ENCODE assay signal across 1 cellular context in the genomic region with DNA sequence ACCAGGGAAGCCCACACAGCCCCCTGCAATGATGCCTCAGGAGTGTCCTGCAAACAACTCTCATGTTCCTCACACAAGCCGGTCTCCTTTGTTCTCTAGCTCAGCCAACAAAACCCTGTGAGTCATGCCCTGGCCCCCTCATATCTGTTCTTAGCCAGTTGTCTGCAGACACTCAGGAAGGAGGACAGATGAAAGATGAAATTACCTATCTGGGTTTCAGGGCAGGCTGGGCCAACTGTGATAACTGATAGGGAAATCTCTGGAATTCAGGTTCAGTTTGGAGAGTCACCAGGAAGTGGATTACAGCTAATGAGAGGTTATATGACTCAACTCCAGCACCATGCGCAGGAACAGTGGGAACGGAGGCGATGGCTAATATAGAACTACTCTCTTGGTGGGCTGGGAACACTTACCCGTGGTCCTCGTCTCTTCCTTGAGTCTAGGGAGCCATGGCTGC.
TF ChIP-seq lines count a peak whose summit lies in the region.

No MANE protein-coding gene starts in this region.

TF ChIP-seq in SK-N-SH, 30 proteins besides CTCF, POLR2A, EP300 and RAD21 (continued from another document):
- TF ChIP-seq, protein P1, sequence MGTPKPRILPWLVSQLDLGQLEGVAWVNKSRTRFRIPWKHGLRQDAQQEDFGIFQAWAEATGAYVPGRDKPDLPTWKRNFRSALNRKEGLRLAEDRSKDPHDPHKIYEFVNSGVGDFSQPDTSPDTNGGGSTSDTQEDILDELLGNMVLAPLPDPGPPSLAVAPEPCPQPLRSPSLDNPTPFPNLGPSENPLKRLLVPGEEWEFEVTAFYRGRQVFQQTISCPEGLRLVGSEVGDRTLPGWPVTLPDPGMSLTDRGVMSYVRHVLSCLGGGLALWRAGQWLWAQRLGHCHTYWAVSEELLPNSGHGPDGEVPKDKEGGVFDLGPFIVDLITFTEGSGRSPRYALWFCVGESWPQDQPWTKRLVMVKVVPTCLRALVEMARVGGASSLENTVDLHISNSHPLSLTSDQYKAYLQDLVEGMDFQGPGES (IDR thresholded peaks at IDR 0.05; ENCODE audit: low read depth, low read length), result no peak
- TF ChIP-seq GABPA (IDR thresholded peaks at IDR 0.05; ENCODE audit: low read depth), result no peak
- peak; percentile 91 for TF ChIP-seq TCF12 (IDR thresholded peaks at IDR 0.05)
- no peak for TF ChIP-seq RFX5 (IDR thresholded peaks at IDR 0.05; ENCODE audit: low read length)
- TF ChIP-seq EZH2phosphoT487 (IDR thresholded peaks at IDR 0.05; ENCODE audit: borderline replicate concordance, low read depth), result no peak
- TF ChIP-seq, protein P2, sequence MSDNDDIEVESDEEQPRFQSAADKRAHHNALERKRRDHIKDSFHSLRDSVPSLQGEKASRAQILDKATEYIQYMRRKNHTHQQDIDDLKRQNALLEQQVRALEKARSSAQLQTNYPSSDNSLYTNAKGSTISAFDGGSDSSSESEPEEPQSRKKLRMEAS (IDR thresholded peaks at IDR 0.05; ENCODE audit: low read depth), result 0 out of 2 replicates have a peak, but pooled peaks have one; percentile 36
